In genomic region chr3:190545260-190545659, GRCh38 we compare ENCODE assay signal across 27 cellular contexts. TPM values are rescaled to one million over a fixed set of nuclear protein-coding genes. Genes with fewer than 3 reads are reported as not detected.
DNase-seq lines count a peak whose midpoint lies in the region; ATAC-seq, FAIRE-seq and TF ChIP-seq lines count a peak whose summit lies in the region.
"Had no signal": no experiment of that assay in that cellular context is flagged by ENCODE, and none has a peak within 500 bp of the region (broad histone marks: within the 10 kb centered on the region; RNA-seq: fewer than 3 reads in every experiment).

No MANE protein-coding gene starts in this region.

- H3K27me3 ChIP-seq in HepG2 (ENCODE audit: control insufficient read depth in 1 of 2, insufficient read depth in 2 of 2, low read length in 2 of 2) (no peaks in the 10 kb centered on the region), right lobe of liver (no peaks in the 10 kb centered on the region), liver (ENCODE audit: control insufficient read depth in 4 of 4, insufficient read depth in 4 of 4, low read length in 3 of 4) (no peaks in the 10 kb centered on the region), smooth muscle cell (ENCODE audit: low read depth) (peaks cover 49% of the 10 kb centered on the region)
- H3K27me3 ChIP-seq: BE2C; BLaER1 treated with 17β-estradiol and CSF1 and Interleukin-3, amounts not matched to agents 10 nM and 100 nM had no signal

- WGBS in HepG2 (ENCODE audit: low lambda C conversion rate) = 97% methylated on average over 3 of the region's 3 CpGs
- 54% methylated on average over 3 of the region's 3 CpGs for WGBS in right lobe of liver (ENCODE audit: insufficient coverage, low coverage, low lambda C conversion rate, missing lambda C conversion rate)
- 71% methylated on average over 3 of the region's 3 CpGs for WGBS in liver
- 94% methylated on average over 3 of the region's 3 CpGs for WGBS in smooth muscle cell (ENCODE audit: low lambda C conversion rate)

- no peak for TF ChIP-seq POLR2A in HepG2 (IDR thresholded peaks at IDR 0.05; ENCODE audit: insufficient read depth in 1 of 2, low read depth in 2 of 2, low read length in 2 of 2)
- no peak for TF ChIP-seq POLR2A in right lobe of liver (IDR thresholded peaks at IDR 0.05)

- POLR2A ChIA-PET in HepG2 (lab: Yijun Ruan, JAX) = interaction anchor here (1.3 kb wide), 1 partner anchor 11 kb away, joined by 3 read pairs; no protein-coding TSS in a partner anchor

- H3K4me3 ChIP-seq in HepG2 (replicated peaks in 1 of 3; ENCODE audit: insufficient read depth in 1 of 3, low read depth in 2 of 3, low read length in 3 of 3) = no peak overlapping the region
- H3K4me3 ChIP-seq in right lobe of liver = no peak overlapping the region
- no peak overlapping the region for H3K4me3 ChIP-seq in liver (ENCODE audit: low read depth in 1 of 3, low read length in 3 of 3)
- H3K4me3 ChIP-seq in smooth muscle cell = no peak overlapping the region
- H3K4me3 ChIP-seq: BLaER1 treated with 17β-estradiol and CSF1 and Interleukin-3, amounts not matched to agents 10 nM and 100 nM; GM12878; GM23248 had no signal

- H4K20me1 ChIP-seq in HepG2 (ENCODE audit: insufficient read depth, low read length) (no peaks in the 10 kb centered on the region), smooth muscle cell (ENCODE audit: low read depth) (no peaks in the 10 kb centered on the region)

- H3K4me2 ChIP-seq in HepG2 (ENCODE audit: low read depth, low read length) (no peak overlapping the region), smooth muscle cell (no peak overlapping the region)
- H3K4me2 ChIP-seq: BLaER1 treated with 17β-estradiol and CSF1 and Interleukin-3, amounts not matched to agents 10 nM and 100 nM had no signal

- H2AFZ ChIP-seq in HepG2 (ENCODE audit: low read length) (no peak overlapping the region), smooth muscle cell (ENCODE audit: low read depth) (no peak overlapping the region)
- H2AFZ ChIP-seq: GM23248 had no signal

- TF ChIP-seq CTCF in HepG2 (CRISPR knock-in tag; IDR thresholded peaks at IDR 0.05) (no peak), right lobe of liver (IDR thresholded peaks at IDR 0.05) (no peak), liver (IDR thresholded peaks at IDR 0.05; ENCODE audit: low read depth, low read length, missing input control) (no peak), smooth muscle cell (IDR thresholded peaks at IDR 0.05; ENCODE audit: borderline replicate concordance, insufficient read depth, poor library complexity, severe bottlenecking) (no peak)

- no peak for DNase-seq in HepG2 (ENCODE audit: low spot score)
- no peak for DNase-seq in right lobe of liver
- peak; percentile 20 for DNase-seq in NCI-H524 treated with DMSO at 0.1 percent for 48 hours (lab: John Stamatoyannopoulos, UW)
- peak; percentile 9 for DNase-seq in retina
- DNase-seq in left ventricle myocardium superior = no peak
- no peak for DNase-seq in smooth muscle cell (lab: John Stamatoyannopoulos, UW; ENCODE audit: unreplicated experiment)
- DNase-seq: ACHN; AML-193; BE2C; CD4-positive, alpha-beta T cell; CD8-positive, alpha-beta memory T cell; DMS 273 treated with DMSO at 0.1 percent for 48 hours; DMS79; EL; GDM1; GM23248; H9 had no signal

- FAIRE-seq in HepG2 (lab: Jason Lieb, UNC) = no peak
- FAIRE-seq: A204.1, D721Med, GM12878, GM18507, H1 had no signal

- H3F3A ChIP-seq in smooth muscle cell (ENCODE audit: low read depth) = no peaks in the 10 kb centered on the region

- in situ Hi-C loops in HepG2 (cut with HindIII; ENCODE audit: extremely low pct_ligation_motif_present, low pct_unique_long_range_greater_than_20kb) = no loop called here

- no TSS peak for BruUV-seq in HepG2 (replicated peaks; lab: Mats Ljungman, UMichigan)

- CTCF ChIA-PET in HepG2 (lab: Yijun Ruan, JAX; ENCODE audit: low intra/inter-chr PET ratio, low total read pairs) = no interaction called here

- H3K9me3 ChIP-seq in HepG2 (ENCODE audit: low read length) (no peaks in the 10 kb centered on the region), right lobe of liver (no peaks in the 10 kb centered on the region), liver (ENCODE audit: control insufficient read depth in 4 of 4, low read length in 3 of 4) (no peaks in the 10 kb centered on the region), smooth muscle cell (replicated peaks; ENCODE audit: low read depth) (no peaks in the 10 kb centered on the region)
- H3K9me3 ChIP-seq: BE2C; BLaER1 treated with 17β-estradiol and CSF1 and Interleukin-3, amounts not matched to agents 10 nM and 100 nM had no signal

- intact Hi-C loops in HepG2 (cut with micrococcal nuclease; ENCODE audit: unreplicated experiment) = loop anchor here (10.0 kb wide), 1 partner anchor 210 kb away; no protein-coding TSS in a partner anchor
- intact Hi-C loops in right lobe of liver (cut with DNase I) = no loop called here
- intact Hi-C loops in left ventricle myocardium superior (cut with micrococcal nuclease) = no loop called here

- H3K27ac ChIP-seq in HepG2 (ENCODE audit: extremely low read length, insufficient read depth, low read length) = peak overlapping the region; percentile 11
- peak overlapping the region in 1 of 3 donors; percentile 80 for H3K27ac ChIP-seq in right lobe of liver
- H3K27ac ChIP-seq in liver (ENCODE audit: low read depth in 1 of 2, low read length in 2 of 2) = peak overlapping the region; percentile 8 to 13
- no peak overlapping the region for H3K27ac ChIP-seq in smooth muscle cell (ENCODE audit: low read depth)
- H3K27ac ChIP-seq: 22Rv1; BLaER1 treated with 17β-estradiol and CSF1 and Interleukin-3, amounts not matched to agents 10 nM and 100 nM; GM23248 had no signal

- no peak for TF ChIP-seq RAD21 in HepG2 (CRISPR knock-in tag; IDR thresholded peaks at IDR 0.05)
- TF ChIP-seq RAD21 in liver (IDR thresholded peaks at IDR 0.05) = no peak

- H3K36me3 ChIP-seq in HepG2 (replicated peaks in 1 of 2; ENCODE audit: control insufficient read depth in 1 of 2, insufficient read depth in 2 of 2, low read length in 2 of 2) = no peaks in the 10 kb centered on the region
- H3K36me3 ChIP-seq in right lobe of liver = no peaks in the 10 kb centered on the region
- H3K36me3 ChIP-seq in liver (ENCODE audit: control insufficient read depth in 4 of 4, insufficient read depth in 3 of 4, low read depth in 1 of 4, low read length in 3 of 4) = no peaks in the 10 kb centered on the region
- H3K36me3 ChIP-seq in smooth muscle cell (ENCODE audit: low read depth) = no peaks in the 10 kb centered on the region
- H3K36me3 ChIP-seq: BE2C had no signal

- no peak for TF ChIP-seq EP300 in HepG2 (IDR thresholded peaks at IDR 0.05; ENCODE audit: low read depth in 2 of 2, low read length in 2 of 2)
- TF ChIP-seq EP300 in HepG2 (CRISPR knock-in tag; IDR thresholded peaks at IDR 0.05; ENCODE audit: borderline replicate concordance) = no peak

- ATAC-seq in HepG2 = no peak
- no peak for ATAC-seq in right lobe of liver
- no peak for ATAC-seq in left ventricle myocardium superior
- no peak for ATAC-seq in GM19035 (IDR thresholded peaks at IDR 0.05; ENCODE audit: unreplicated experiment)
- ATAC-seq: GM12878, HCT116 had no signal

- H3K4me1 ChIP-seq in HepG2 (ENCODE audit: insufficient read depth, low read length) (peaks cover 100% of the 10 kb centered on the region), right lobe of liver (peaks cover 0 to 98% (median 37%) of the 10 kb centered on the region in 4 donors), liver (ENCODE audit: control insufficient read depth in 4 of 4, insufficient read depth in 4 of 4, low read length in 3 of 4) (peaks cover 25 to 94% (median 75%) of the 10 kb centered on the region in 4 donors), smooth muscle cell (ENCODE audit: low read depth) (no peaks in the 10 kb centered on the region)
- H3K4me1 ChIP-seq: BE2C; BLaER1 treated with 17β-estradiol and CSF1 and Interleukin-3, amounts not matched to agents 10 nM and 100 nM had no signal

- no peak overlapping the region for H3K9ac ChIP-seq in HepG2 (ENCODE audit: insufficient read depth, low read depth, low read length)
- H3K9ac ChIP-seq in liver (ENCODE audit: low read depth in 1 of 2, low read length in 2 of 2) = no peak overlapping the region
- H3K9ac ChIP-seq in smooth muscle cell (ENCODE audit: low read depth) = no peak overlapping the region
- H3K9ac ChIP-seq: BLaER1 treated with 17β-estradiol and CSF1 and Interleukin-3, amounts not matched to agents 10 nM and 100 nM; GM23248 had no signal

- peaks cover 75% of the 10 kb centered on the region for H3K79me2 ChIP-seq in HepG2 (ENCODE audit: insufficient read depth, low read length)
- peaks cover 5% of the 10 kb centered on the region for H3K79me2 ChIP-seq in smooth muscle cell (ENCODE audit: low read depth)

TF ChIP-seq in HepG2, 621 proteins besides CTCF, POLR2A, EP300 and RAD21 (continues in another document):
- no peak for TF ChIP-seq ZNF891 (CRISPR knock-in tag; IDR thresholded peaks at IDR 0.05)

TF ChIP-seq in liver, 16 proteins besides CTCF, POLR2A, EP300 and RAD21:
- TF ChIP-seq NR2F2 (IDR thresholded peaks at IDR 0.05) = no peak

RNA-seq across cellular contexts. Expression of gene IL1RAP, which starts 31.4 kb away (rescaled TPM):
- total RNA-seq in HepG2 (2016; rRNA removed; fragmentation: Illumina TruSeq; extraction: Trizol) (11.6 and 18.3 TPM in 2 replicates), right lobe of liver (100 to 1,000 TPM in 1 of 6 experiments, 10 to 100 TPM in 5; 44.6 to 142 (median 60.5) TPM), liver (100 to 1,000 TPM in 1 of 2 donors, 10 to 100 TPM in 1; 85.1 to 230 TPM), left ventricle myocardium superior (6.1 TPM), smooth muscle cell (49.1 and 53.5 TPM in 2 replicates)
- total RNA-seq in HepG2 (2016; cell fraction: cytosol; rRNA removed; fragmentation: Illumina TruSeq; extraction: Trizol; ENCODE audit: low read depth) = 2.1 and 3.3 TPM in 2 replicates
- total RNA-seq in HepG2 (2016; cell fraction: insoluble cytoplasmic fraction; rRNA removed; fragmentation: Illumina TruSeq; extraction: Trizol) = 13.4 and 17.4 TPM in 2 replicates
- total RNA-seq in HepG2 (2016; cell fraction: membrane; rRNA removed; fragmentation: Illumina TruSeq; extraction: Trizol) = 5.0 and 5.2 TPM in 2 replicates
- 36.6 and 41.3 TPM in 2 replicates for total RNA-seq in HepG2 (2016; cell fraction: nucleus; rRNA removed; fragmentation: Illumina TruSeq; extraction: Trizol)
- polyA plus RNA-seq in HepG2 (2011; rRNA removed) (54.9 and 57.9 TPM in 2 replicates), liver (10 to 100 TPM; 53.7 to 58.1 TPM), smooth muscle cell (13.5 and 16.5 TPM in 2 replicates)
- 35.4 and 47.2 TPM in 2 replicates for polyA plus RNA-seq in HepG2 (2011; cell fraction: cytosol; rRNA removed)
- polyA plus RNA-seq in HepG2 (2011; cell fraction: nucleus; rRNA removed) = 37.9 and 42.4 TPM in 2 replicates
- polyA plus RNA-seq in HepG2 (2012) = 25.1 and 30.4 TPM in 2 replicates
- 1.1 and 1.3 TPM in 2 replicates for polyA plus RNA-seq in HepG2 (2016; cell fraction: cytosol; fragmentation: Illumina TruSeq; extraction: Trizol; ENCODE audit: low read depth)
- 9.5 and 10.6 TPM in 2 replicates for polyA plus RNA-seq in HepG2 (2016; cell fraction: insoluble cytoplasmic fraction; fragmentation: Illumina TruSeq; extraction: Trizol; ENCODE audit: low read depth)
- 1.9 and 2.1 TPM in 2 replicates for polyA plus RNA-seq in HepG2 (2016; cell fraction: membrane; fragmentation: Illumina TruSeq; extraction: Trizol; ENCODE audit: low read depth)
- polyA plus RNA-seq in HepG2 (2016; cell fraction: nucleus; fragmentation: Illumina TruSeq; extraction: Trizol; ENCODE audit: insufficient read depth, low read depth) = 23.6 and 24.7 TPM in 2 replicates
- polyA minus RNA-seq in HepG2 (2011; rRNA and poly(A)+ RNA removed; ENCODE audit: low replicate concordance) = 31.1 and 117 TPM in 2 replicates
- polyA minus RNA-seq in HepG2 (2011; cell fraction: cytosol; rRNA and poly(A)+ RNA removed) = 59.6 and 82.5 TPM in 2 replicates
- 162 and 189 TPM in 2 replicates for polyA minus RNA-seq in HepG2 (2011; cell fraction: nucleus; rRNA and poly(A)+ RNA removed)

Comparison
In these comparisons a context has a peak if more than half of its experiments do, and no peak if none do; other contexts are left out.
1. DNase-seq: peak in NCI-H524 treated with DMSO at 0.1 percent for 48 hours (single experiment) and retina (single experiment); none in HepG2 (single experiment), right lobe of liver (0 of 3), left ventricle myocardium superior (single experiment) and smooth muscle cell (single experiment).